ENCODE assay signal across 8 cellular contexts in the genomic region with DNA sequence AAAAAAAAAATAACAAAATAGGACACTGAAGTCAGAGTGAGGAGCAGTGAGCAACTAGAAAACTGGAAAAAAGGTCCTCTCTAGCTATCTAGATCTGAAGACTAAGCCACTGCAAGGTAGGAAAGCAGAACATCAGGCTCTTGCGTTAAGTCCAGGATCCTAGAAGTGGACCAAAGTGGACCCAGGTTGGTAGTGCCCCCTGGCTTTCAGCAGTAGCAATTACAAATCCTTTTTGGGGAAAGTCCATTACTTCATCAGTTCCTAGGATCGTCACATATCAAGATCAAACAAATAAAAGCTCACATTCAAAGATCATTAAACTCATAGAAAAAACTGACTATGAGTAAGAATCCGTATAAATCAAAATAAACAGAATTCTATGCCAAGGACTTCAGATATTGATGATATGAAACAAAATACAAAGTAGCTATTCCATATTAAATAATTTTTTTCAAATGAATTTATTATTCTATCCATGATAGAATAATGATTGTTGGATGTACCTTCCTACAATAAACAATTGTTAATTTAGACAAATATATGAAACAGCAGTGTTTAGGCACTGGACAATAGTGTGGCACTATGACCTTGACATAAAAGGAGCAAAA. TPM values are rescaled to one million over a fixed set of nuclear protein-coding genes. Genes with fewer than 3 reads are reported as not detected.
DNase-seq lines count a peak whose midpoint lies in the region; ATAC-seq and TF ChIP-seq lines count a peak whose summit lies in the region.

No MANE protein-coding gene starts in this region.

- no peaks in the 10 kb centered on the region for H3K36me3 ChIP-seq in testis (ENCODE audit: low read depth, missing control alignments)

- DNase-seq in stimulated activated CD4-positive, alpha-beta T cell treated with anti-CD3 and anti-CD28 coated beads, Interleukin-2, amount 100 ng/mL, for 48 hours = peak; percentile 16 to 25
- DNase-seq in stimulated activated CD4-positive, alpha-beta T cell treated with anti-CD3 and anti-CD28 coated beads, Interleukin-12 subunit alpha, Interleukin-12 subunit beta, amount 100 ng/mL, for 4 hours = no peak
- DNase-seq in HL-60 (ENCODE audit: low read depth in 1 of 2, low spot score in 1 of 2) (peak; percentile 32 to 61), RPMI8226 (peak; percentile 58), dedifferentiated amniotic fluid mesenchymal stem cell (ENCODE audit: extremely low spot score) (peak; percentile 75), left colon (peak in 1 of 2 donors; percentile 39), testis (peak; percentile 54)

- H3K9me3 ChIP-seq in testis = no peaks in the 10 kb centered on the region

- H3K27me3 ChIP-seq in HL-60 (ENCODE audit: insufficient read depth, poor library complexity, severe bottlenecking) (no peaks in the 10 kb centered on the region), testis (no peaks in the 10 kb centered on the region)

- peak; percentile 70 for TF ChIP-seq CTCF in HL-60 (IDR thresholded peaks at IDR 0.05; ENCODE audit: insufficient read depth, low read length)
- peak; percentile 78 to 88 (median 84) for TF ChIP-seq CTCF in testis (IDR thresholded peaks at IDR 0.05)

- no peaks in the 10 kb centered on the region for H3K4me1 ChIP-seq in testis

- H3K4me3 ChIP-seq in HL-60 (replicated peaks; ENCODE audit: insufficient read depth, low read length) (no peak overlapping the region), testis (no peak overlapping the region)

- WGBS in testis, 2 donors = 17 to 49% methylated on average over 3 of the region's 3 CpGs

- intact Hi-C loops in left colon (cut with DNase I, micrococcal nuclease) (no loop called here), testis (cut with DNase I; ENCODE audit: low total_unique reads) (no loop called here)

- ATAC-seq in left colon (peak; percentile 90), GM21737 (IDR thresholded peaks at IDR 0.05; ENCODE audit: unreplicated experiment) (no peak)

- no peak for TF ChIP-seq POLR2A in testis (IDR thresholded peaks at IDR 0.05)

- H3K27ac ChIP-seq in HL-60 (replicated peaks) (no peak overlapping the region), testis (no peak overlapping the region)

RNA-seq across cellular contexts. Expression of gene RICTOR, which starts 6.5 kb away (rescaled TPM):
- total RNA-seq in left colon (10 to 100 TPM; 22.6 to 31.0 TPM), testis (10 to 100 TPM; 57.7 to 61.8 TPM)
- 14.4 TPM for polyA plus RNA-seq in testis (ENCODE audit: insufficient read depth, low read depth, low replicate concordance)
